In genomic region chr3:12753275-12754028, GRCh38 we compare ENCODE assay signal across 33 cellular contexts. TPM values are rescaled to one million over a fixed set of nuclear protein-coding genes. Genes with fewer than 3 reads are reported as not detected.
DNase-seq lines count a peak whose midpoint lies in the region; FAIRE-seq and TF ChIP-seq lines count a peak whose summit lies in the region.
"Had no signal": no experiment of that assay in that cellular context is flagged by ENCODE, and none has a peak within 500 bp of the region (broad histone marks: within the 10 kb centered on the region; RNA-seq: fewer than 3 reads in every experiment).

No MANE protein-coding gene starts in this region.

- peak overlapping the region in 2 of 3 experiments; percentile 2 to 45 for H3K4me3 ChIP-seq in keratinocyte (ENCODE audit: control insufficient read depth in 2 of 3, extremely low read depth in 1 of 3, insufficient read depth in 2 of 3, low read depth in 1 of 3, low read length in 3 of 3)
- no peak overlapping the region for H3K4me3 ChIP-seq in mesendoderm (ENCODE audit: low read length)
- H3K4me3 ChIP-seq: ascending aorta, GM23248, ovary, right atrium auricular region, spleen, upper lobe of right lung had no signal

- no peak overlapping the region for H4K5ac ChIP-seq in mesendoderm (ENCODE audit: low read length)

- WGBS in mesendoderm (ENCODE audit: extremely low coverage, insufficient coverage, low lambda C conversion rate): no CpG with 5 or more reads among the region's 9 CpGs

- no peak overlapping the region for H3K56ac ChIP-seq in mesendoderm (ENCODE audit: low read length)

- no peak overlapping the region for H3K23ac ChIP-seq in mesendoderm (ENCODE audit: low read length)

- POLR2A ChIA-PET in RWPE1 (lab: Yijun Ruan, JAX; ENCODE audit: low non-redundant PET): interaction anchor here (0.7 kb wide), 1 partner anchor 80 kb away, joined by 4 read pairs; no protein-coding TSS in a partner anchor

- CTCF ChIA-PET in RWPE1 (lab: Yijun Ruan, JAX): interaction anchor here (0.6 kb wide), 1 partner anchor 125 kb away, joined by 4 read pairs; no protein-coding TSS in a partner anchor

- H3K4me1 Mint-ChIP-seq in type B pancreatic cell (ENCODE audit: unreplicated experiment): peaks cover 9% of the 10 kb centered on the region
- H3K4me1 Mint-ChIP-seq in T-helper 2 cell treated with Interferon-gamma antibody and Interleukin-4, amounts not matched to agents 5 μg/mL and 100 μg/mL, for 36 hours (ENCODE audit: low read depth): peaks cover 10% of the 10 kb centered on the region

- no peak overlapping the region for H3K4ac ChIP-seq in mesendoderm (ENCODE audit: low read depth, low read length)

- peak overlapping the region; percentile 80 for H3K27ac Mint-ChIP-seq in type B pancreatic cell
- no peak overlapping the region for H3K27ac Mint-ChIP-seq in T-helper 2 cell treated with Interferon-gamma antibody and Interleukin-4, amounts not matched to agents 5 μg/mL and 100 μg/mL, for 36 hours
- H3K27ac Mint-ChIP-seq: activated B cell treated with CpG ODN at 0.5 μM for 24 hours; activated naive CD8-positive, alpha-beta T cell treated with anti-CD3 and anti-CD28 coated beads, Interleukin-2, amount 10 ng/mL, durations not matched to agents 7 days and 5 days; CD4-positive, CD25-positive, alpha-beta regulatory T cell; dendritic cell treated with granulocyte-macrophage colony-stimulating factor and Interleukin-4, amounts not matched to agents 40 ng/mL and 50 ng/mL, for 4 days; nephron had no signal

- FAIRE-seq in keratinocyte (lab: Jason Lieb, UNC): peak; percentile 51
- FAIRE-seq: D721Med, GM12891 had no signal

- H3K4me3 Mint-ChIP-seq in type B pancreatic cell: peak overlapping the region; percentile 51
- H3K4me3 Mint-ChIP-seq in T-helper 2 cell treated with Interferon-gamma antibody and Interleukin-4, amounts not matched to agents 5 μg/mL and 100 μg/mL, for 36 hours: no peak overlapping the region
- H3K4me3 Mint-ChIP-seq: activated B cell treated with CpG ODN at 0.5 μM for 24 hours; activated naive CD8-positive, alpha-beta T cell treated with anti-CD3 and anti-CD28 coated beads, Interleukin-2, amount 10 ng/mL, durations not matched to agents 7 days and 5 days; CD4-positive, CD25-positive, alpha-beta regulatory T cell; dendritic cell treated with granulocyte-macrophage colony-stimulating factor and Interleukin-4, amounts not matched to agents 40 ng/mL and 50 ng/mL, for 4 days; nephron had no signal

- H3K9me3 Mint-ChIP-seq in type B pancreatic cell: no peaks in the 10 kb centered on the region
- H3K9me3 Mint-ChIP-seq in T-helper 2 cell treated with Interferon-gamma antibody and Interleukin-4, amounts not matched to agents 5 μg/mL and 100 μg/mL, for 36 hours: no peaks in the 10 kb centered on the region
- H3K9me3 Mint-ChIP-seq: activated B cell treated with CpG ODN at 0.5 μM for 24 hours; activated naive CD8-positive, alpha-beta T cell treated with anti-CD3 and anti-CD28 coated beads, Interleukin-2, amount 10 ng/mL, durations not matched to agents 7 days and 5 days; dendritic cell treated with granulocyte-macrophage colony-stimulating factor and Interleukin-4, amounts not matched to agents 40 ng/mL and 50 ng/mL, for 4 days; nephron had no signal

- H3K27ac ChIP-seq in RWPE1: peak overlapping the region; percentile 60
- peak overlapping the region; percentile 42 for H3K27ac ChIP-seq in keratinocyte (ENCODE audit: control insufficient read depth, insufficient read depth, low read length)
- no peak overlapping the region for H3K27ac ChIP-seq in mesendoderm (ENCODE audit: low read depth, low read length)
- H3K27ac ChIP-seq: 22Rv1, ascending aorta, GM23248, ovary, spleen, upper lobe of right lung had no signal

- H3K79me2 ChIP-seq in keratinocyte (ENCODE audit: control insufficient read depth, insufficient read depth, low read length): peaks cover 86% of the 10 kb centered on the region
- H3K79me2 ChIP-seq in mesendoderm (ENCODE audit: control insufficient read depth, insufficient read depth, low read length): no peaks in the 10 kb centered on the region

- dilution Hi-C loops in keratinocyte (cut with MboI; ENCODE audit: extremely low pct_ligation_motif_present, low sequenced_read_pairs): no loop called here

- H4K20me1 ChIP-seq in keratinocyte (ENCODE audit: control insufficient read depth, extremely low read depth, insufficient read depth, low read length): peaks cover 42% of the 10 kb centered on the region

- H3K27me3 Mint-ChIP-seq in type B pancreatic cell: no peaks in the 10 kb centered on the region
- peaks cover 6% of the 10 kb centered on the region for H3K27me3 Mint-ChIP-seq in T-helper 2 cell treated with Interferon-gamma antibody and Interleukin-4, amounts not matched to agents 5 μg/mL and 100 μg/mL, for 36 hours (ENCODE audit: low read depth)

- no peak overlapping the region for H2BK5ac ChIP-seq in mesendoderm (ENCODE audit: low read length)

- peak overlapping the region; percentile 74 for H3K4me2 ChIP-seq in keratinocyte (ENCODE audit: control insufficient read depth, extremely low read depth, insufficient read depth, low read depth, low read length)
- H3K4me2 ChIP-seq in mesendoderm (ENCODE audit: low read length): no peak overlapping the region

- no peaks in the 10 kb centered on the region for H3K79me1 ChIP-seq in mesendoderm (ENCODE audit: low read length)

- H3K18ac ChIP-seq in mesendoderm (ENCODE audit: low read length): no peak overlapping the region

- no peaks in the 10 kb centered on the region for H3K9me3 ChIP-seq in keratinocyte (ENCODE audit: control insufficient read depth, low read depth, low read length)
- H3K9me3 ChIP-seq: ascending aorta, ovary, right atrium auricular region, spleen, upper lobe of right lung had no signal

- H2AFZ ChIP-seq in keratinocyte (ENCODE audit: control insufficient read depth, low read length): no peak overlapping the region
- H2AFZ ChIP-seq: GM23248 had no signal

- no peak overlapping the region for H2BK120ac ChIP-seq in mesendoderm (ENCODE audit: low read depth, low read length)

- H3K9ac ChIP-seq in keratinocyte (ENCODE audit: control insufficient read depth, extremely low read depth, insufficient read depth, low read length) (peak overlapping the region; percentile 28), mesendoderm (ENCODE audit: low read length) (no peak overlapping the region)
- H3K9ac ChIP-seq: GM23248 had no signal

- no peak overlapping the region for H2AK5ac ChIP-seq in mesendoderm (ENCODE audit: low read length)

- no peaks in the 10 kb centered on the region for H3K36me3 Mint-ChIP-seq in type B pancreatic cell
- no peaks in the 10 kb centered on the region for H3K36me3 Mint-ChIP-seq in T-helper 2 cell treated with Interferon-gamma antibody and Interleukin-4, amounts not matched to agents 5 μg/mL and 100 μg/mL, for 36 hours (ENCODE audit: low read depth)
- H3K36me3 Mint-ChIP-seq: activated naive CD8-positive, alpha-beta T cell treated with anti-CD3 and anti-CD28 coated beads, Interleukin-2, amount 10 ng/mL, durations not matched to agents 7 days and 5 days; CD4-positive, CD25-positive, alpha-beta regulatory T cell had no signal

- H3K36me3 ChIP-seq in keratinocyte (ENCODE audit: control insufficient read depth in 2 of 2, extremely low read depth in 1 of 2, insufficient read depth in 2 of 2, low read length in 2 of 2) (peaks cover 16 to 46% of the 10 kb centered on the region in 2 experiments), mesendoderm (ENCODE audit: control insufficient read depth, insufficient read depth, low read length) (no peaks in the 10 kb centered on the region)
- H3K36me3 ChIP-seq: ascending aorta, ovary, right atrium auricular region, spleen, upper lobe of right lung had no signal

- H3K4me1 ChIP-seq in keratinocyte (ENCODE audit: control insufficient read depth, extremely low read depth, insufficient read depth, low read length) (peaks cover 66% of the 10 kb centered on the region), mesendoderm (ENCODE audit: control insufficient read depth, low read depth, low read length) (no peaks in the 10 kb centered on the region)

- no peak overlapping the region for H4K8ac ChIP-seq in mesendoderm (ENCODE audit: low read depth, low read length)

- H3K27me3 ChIP-seq in keratinocyte (ENCODE audit: control insufficient read depth, extremely low read depth, insufficient read depth, low read length) (no peaks in the 10 kb centered on the region), mesendoderm (ENCODE audit: insufficient read depth, low read length, poor library complexity) (no peaks in the 10 kb centered on the region)
- H3K27me3 ChIP-seq: ascending aorta, ovary, right atrium auricular region, spleen, upper lobe of right lung had no signal

- peak; percentile 14 for DNase-seq in DMS53 (lab: John Stamatoyannopoulos, UW)
- no peak for DNase-seq in DMS53 treated with DMSO at 0.1 percent for 48 hours (lab: John Stamatoyannopoulos, UW; ENCODE audit: unreplicated experiment)
- peak; percentile 46 for DNase-seq in RWPE1 (ENCODE audit: low spot score)
- DNase-seq in keratinocyte (ENCODE audit: low read depth, low spot score): no peak
- no peak for DNase-seq in type B pancreatic cell (ENCODE audit: extremely low spot score, unreplicated experiment)
- DNase-seq in mesendoderm: no peak
- DNase-seq in GF-D8 (lab: John Stamatoyannopoulos, UW): no peak
- no peak for DNase-seq in T-helper 2 cell treated with Interferon-gamma antibody and Interleukin-4, amounts not matched to agents 5 μg/mL and 100 μg/mL, for 36 hours (ENCODE audit: low spot score)
- DNase-seq: activated B cell treated with CpG ODN at 0.5 μM for 24 hours; activated CD4-positive, alpha-beta T cell treated with anti-CD3 and anti-CD28 coated beads, Interleukin-2, amount 50 U/mL, for 48 hours; activated CD8-positive, alpha-beta memory T cell treated with anti-CD3 and anti-CD28 coated beads, Interleukin-2, amount 50 U/mL, for 48 hours; activated naive CD8-positive, alpha-beta T cell treated with anti-CD3 and anti-CD28 coated beads, Interleukin-2, amount 10 ng/mL, durations not matched to agents 7 days and 5 days; CD4-positive, CD25-positive, alpha-beta regulatory T cell; central memory CD4-positive, alpha-beta T cell; islet precursor cell; NCI-H1105; NCI-H187 treated with DMSO at 0.1 percent for 48 hours; NCI-H524 treated with DMSO at 0.1 percent for 48 hours; ovary; SHP77 treated with DMSO at 0.1 percent for 48 hours; spleen; stimulated activated CD4-positive, alpha-beta T cell treated with anti-CD3 and anti-CD28 coated beads, Interleukin-2, amount 100 ng/mL, for 48 hours; upper lobe of right lung had no signal

- TF ChIP-seq CTCF in RWPE1 (conservative IDR thresholded peaks at IDR 0.05; ENCODE audit: low read depth): no peak
- no peak for TF ChIP-seq CTCF in keratinocyte (optimal IDR thresholded peaks at IDR 0.05 in 1 of 3, IDR thresholded peaks at IDR 0.05 in 1 of 3, conservative IDR thresholded peaks at IDR 0.05 in 1 of 3; ENCODE audit: extremely low read depth in 1 of 3, insufficient read depth in 2 of 3, low read length in 3 of 3)
- no peak for TF ChIP-seq CTCF in type B pancreatic cell (conservative IDR thresholded peaks at IDR 0.05)

- no peak overlapping the region for H2BK15ac ChIP-seq in mesendoderm (replicated peaks; ENCODE audit: low read depth)

- peaks cover 20% of the 10 kb centered on the region for H3K9me1 ChIP-seq in keratinocyte (ENCODE audit: control insufficient read depth, extremely low read depth, insufficient read depth, low read length)

RNA-seq across cellular contexts. Expression of gene TMEM40, which starts 5.6 kb away (rescaled TPM):
- polyA plus RNA-seq in keratinocyte: 240 to 475 TPM (median 311 TPM) in 3 replicates
- polyA plus RNA-seq in keratinocyte (2011; ENCODE audit: low read depth): 136 TPM
- 340 and 375 TPM in 2 replicates for polyA plus RNA-seq in keratinocyte (2011; cell fraction: cytosol; rRNA removed)
- polyA plus RNA-seq in keratinocyte (2011; cell fraction: nucleus; rRNA removed): 382 and 436 TPM in 2 replicates
- 345 and 384 TPM in 2 replicates for polyA plus RNA-seq in keratinocyte (2012; ENCODE audit: low replicate concordance)
- polyA minus RNA-seq in keratinocyte: 209 to 387 TPM (median 321 TPM) in 3 replicates
- polyA minus RNA-seq in keratinocyte (2011; cell fraction: cytosol; rRNA and poly(A)+ RNA removed): 242 TPM
- polyA minus RNA-seq in keratinocyte (2011; cell fraction: nucleus; rRNA and poly(A)+ RNA removed): 106 and 129 TPM in 2 replicates
- 16.3 and 51.3 TPM in 2 replicates for total RNA-seq in type B pancreatic cell (ENCODE audit: low replicate concordance)
- 0.49 TPM for polyA plus RNA-seq in mesendoderm (2013, experiment 1 of 2)
- polyA plus RNA-seq in mesendoderm (2013, experiment 2 of 2): 0.71 TPM
- total RNA-seq: activated B cell treated with CpG ODN at 0.5 μM for 24 hours; activated naive CD8-positive, alpha-beta T cell treated with anti-CD3 and anti-CD28 coated beads, Interleukin-2, amount 10 ng/mL, durations not matched to agents 7 days and 5 days; ascending aorta; glomerular endothelial cell; GM23248; mucosa of gallbladder; upper lobe of right lung had no signal
- polyA plus RNA-seq: CD4-positive, CD25-positive, alpha-beta regulatory T cell; GM23248 had no signal

RNA-seq across cellular contexts. Expression of gene CAND2, which starts 43.0 kb away (rescaled TPM):
- 0.05 to 0.09 TPM (median 0.07 TPM) in 3 replicates for polyA plus RNA-seq in keratinocyte
- 0.06 TPM for polyA plus RNA-seq in keratinocyte (2011; ENCODE audit: low read depth)
- polyA plus RNA-seq in keratinocyte (2011; cell fraction: cytosol; rRNA removed): 0.01 and 0.03 TPM in 2 replicates
- 0.04 and 0.13 TPM in 2 replicates for polyA plus RNA-seq in keratinocyte (2011; cell fraction: nucleus; rRNA removed)
- polyA plus RNA-seq in keratinocyte (2012; ENCODE audit: low replicate concordance): 0.15 and 0.17 TPM in 2 replicates
- 0.03 to 0.10 TPM (median 0.06 TPM) in 3 replicates for polyA minus RNA-seq in keratinocyte
- polyA minus RNA-seq in keratinocyte (2011; cell fraction: cytosol; rRNA and poly(A)+ RNA removed): not detected
- polyA minus RNA-seq in keratinocyte (2011; cell fraction: nucleus; rRNA and poly(A)+ RNA removed): 0.31 TPM in 1 of 2 replicates, not detected in the other
- total RNA-seq in type B pancreatic cell (ENCODE audit: low replicate concordance): 5.5 and 11.1 TPM in 2 replicates
- 1.7 TPM for polyA plus RNA-seq in mesendoderm (2013, experiment 1 of 2)
- 1.4 TPM for polyA plus RNA-seq in mesendoderm (2013, experiment 2 of 2)

Comparison
In these comparisons a context has a peak if more than half of its experiments do, and no peak if none do; other contexts are left out.
1. DNase-seq: peak in DMS53 (single experiment) and RWPE1 (single experiment); none in DMS53 treated with DMSO at 0.1 percent for 48 hours (single experiment), keratinocyte (single experiment), type B pancreatic cell (single experiment), mesendoderm (single experiment), GF-D8 (single experiment) and T-helper 2 cell treated with Interferon-gamma antibody and Interleukin-4, amounts not matched to agents 5 μg/mL and 100 μg/mL, for 36 hours (single experiment).